Comparison of ENCODE assay signal across 21 cellular contexts in the genomic region with DNA sequence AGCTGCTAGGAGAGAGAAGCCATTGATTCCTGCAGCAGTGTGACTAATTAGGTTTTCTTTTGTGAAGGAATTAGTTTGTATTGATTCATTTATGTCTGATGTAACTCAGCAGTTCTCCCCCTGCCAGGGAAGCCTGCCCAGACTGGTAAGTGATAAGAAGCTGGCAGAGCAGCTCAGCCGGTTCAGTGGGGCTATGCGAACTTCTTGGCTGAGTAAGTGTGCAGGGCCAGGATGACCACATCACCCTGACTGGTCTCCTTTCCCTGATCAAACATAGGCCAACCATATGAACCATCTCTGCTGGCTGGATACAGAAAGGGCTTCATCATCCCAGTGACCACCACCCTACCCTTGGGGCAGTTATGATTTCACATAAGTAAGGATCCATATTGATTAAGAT.
DNase-seq lines count a peak whose midpoint lies in the region; ATAC-seq, FAIRE-seq and TF ChIP-seq lines count a peak whose summit lies in the region.
"Had no signal": no experiment of that assay in that cellular context is flagged by ENCODE, and none has a peak within 500 bp of the region (broad histone marks: within the 10 kb centered on the region; RNA-seq: fewer than 3 reads in every experiment).

No MANE protein-coding gene starts in this region.

- intact Hi-C loops in Right ventricle myocardium superior (cut with DNase I): no loop called here
- intact Hi-C loops in cardiac septum (cut with DNase I): no loop called here
- intact Hi-C loops in esophagus muscularis mucosa (cut with DNase I): no loop called here
- intact Hi-C loops in right lobe of liver (cut with DNase I): no loop called here
- intact Hi-C loops in aorta (cut with DNase I): no loop called here

- H3K27me3 Mint-ChIP-seq in activated T-cell treated with anti-CD3 and anti-CD28 coated beads, Interleukin-2, amount 50 U/mL, for 72 hours (ENCODE audit: low read depth): no peaks in the 10 kb centered on the region
- H3K27me3 Mint-ChIP-seq: activated T-cell treated with anti-CD3 and anti-CD28 coated beads, Interleukin-2, amount 50 U/mL, for 24 hours had no signal

- ATAC-seq in Right ventricle myocardium superior (ENCODE audit: poor library complexity) (peak; percentile 88), right lobe of liver (peak; percentile 92 to 98 (median 98)), aorta (ENCODE audit: low FRiP score) (peak; percentile 42), GM18867 (IDR thresholded peaks at IDR 0.05; ENCODE audit: unreplicated experiment) (no peak)
- no peak for ATAC-seq in activated T-cell treated with anti-CD3 and anti-CD28 coated beads, Interleukin-2, amount 50 U/mL, for 72 hours (replicated peaks in 1 of 2)
- ATAC-seq: HCT116 had no signal

- H3K4me3 Mint-ChIP-seq in activated T-cell treated with anti-CD3 and anti-CD28 coated beads, Interleukin-2, amount 50 U/mL, for 72 hours: no peak overlapping the region
- H3K4me3 Mint-ChIP-seq: activated CD4-positive, alpha-beta memory T cell treated with anti-CD3 and anti-CD28 coated beads, Interleukin-2, amount 10 ng/mL, durations not matched to agents 7 days and 5 days; activated T-cell treated with anti-CD3 and anti-CD28 coated beads, Interleukin-2, amount 50 U/mL, for 24 hours had no signal

- H3K4me3 ChIP-seq in esophagus muscularis mucosa: no peak overlapping the region
- H3K4me3 ChIP-seq in right lobe of liver: no peak overlapping the region
- H3K4me3 ChIP-seq in aorta (ENCODE audit: low read length in 2 of 2): no peak overlapping the region
- H3K4me3 ChIP-seq: BLaER1, cardiac muscle cell had no signal

- no peaks in the 10 kb centered on the region for H3K27me3 ChIP-seq in esophagus muscularis mucosa
- no peaks in the 10 kb centered on the region for H3K27me3 ChIP-seq in right lobe of liver
- H3K27me3 ChIP-seq in aorta (ENCODE audit: control insufficient read depth in 1 of 2, insufficient read depth in 2 of 2, low read length in 1 of 2): peaks cover 0 to 2% of the 10 kb centered on the region in 2 donors
- H3K27me3 ChIP-seq: BLaER1, cardiac muscle cell had no signal

- H3K9me3 ChIP-seq in esophagus muscularis mucosa (no peaks in the 10 kb centered on the region), right lobe of liver (no peaks in the 10 kb centered on the region), aorta (ENCODE audit: control insufficient read depth, low read length) (no peaks in the 10 kb centered on the region)
- H3K9me3 ChIP-seq: BLaER1 had no signal

- no peak for TF ChIP-seq CTCF in esophagus muscularis mucosa (IDR thresholded peaks at IDR 0.05)
- no peak for TF ChIP-seq CTCF in right lobe of liver (IDR thresholded peaks at IDR 0.05)

- no peaks in the 10 kb centered on the region for H3K36me3 ChIP-seq in esophagus muscularis mucosa
- H3K36me3 ChIP-seq in right lobe of liver: no peaks in the 10 kb centered on the region
- H3K36me3 ChIP-seq in aorta (ENCODE audit: control insufficient read depth in 1 of 2, insufficient read depth in 2 of 2, low read length in 1 of 2): no peaks in the 10 kb centered on the region
- H3K36me3 ChIP-seq: BLaER1, cardiac muscle cell had no signal

- H3K36me3 Mint-ChIP-seq in activated T-cell treated with anti-CD3 and anti-CD28 coated beads, Interleukin-2, amount 50 U/mL, for 72 hours (ENCODE audit: insufficient read depth in 2 of 2): no peaks in the 10 kb centered on the region

- no peaks in the 10 kb centered on the region for H3K4me1 Mint-ChIP-seq in activated T-cell treated with anti-CD3 and anti-CD28 coated beads, Interleukin-2, amount 50 U/mL, for 72 hours (ENCODE audit: low read depth)
- H3K4me1 Mint-ChIP-seq: activated CD4-positive, alpha-beta memory T cell treated with anti-CD3 and anti-CD28 coated beads, Interleukin-2, amount 10 ng/mL, durations not matched to agents 7 days and 5 days had no signal

- H3K4me1 ChIP-seq in esophagus muscularis mucosa (peaks cover 0 to 12% (median 8%) of the 10 kb centered on the region in 4 donors), right lobe of liver (peaks cover 0 to 15% (median 7%) of the 10 kb centered on the region in 4 donors), aorta (ENCODE audit: control insufficient read depth in 1 of 2, insufficient read depth in 2 of 2, low read length in 2 of 2) (peaks cover 3 to 19% of the 10 kb centered on the region in 2 donors)
- H3K4me1 ChIP-seq: BLaER1 had no signal

- TF ChIP-seq POLR2A in esophagus muscularis mucosa (IDR thresholded peaks at IDR 0.05; ENCODE audit: low read depth) (no peak), right lobe of liver (IDR thresholded peaks at IDR 0.05) (no peak)

- WGBS in esophagus muscularis mucosa: 96% methylated on average over 2 of the region's 2 CpGs
- WGBS in right lobe of liver (ENCODE audit: insufficient coverage, low coverage, low lambda C conversion rate, missing lambda C conversion rate): 18% methylated on average over 2 of the region's 2 CpGs
- whole genome bisulfite sequencing in aorta, 2 donors: 6 to 8% methylated on average over 2 of the region's 2 CpGs

- no peak for TF ChIP-seq EP300 in esophagus muscularis mucosa (IDR thresholded peaks at IDR 0.05)

- H3K9me3 Mint-ChIP-seq in activated T-cell treated with anti-CD3 and anti-CD28 coated beads, Interleukin-2, amount 50 U/mL, for 72 hours: no peaks in the 10 kb centered on the region
- H3K9me3 Mint-ChIP-seq: activated CD4-positive, alpha-beta memory T cell treated with anti-CD3 and anti-CD28 coated beads, Interleukin-2, amount 10 ng/mL, durations not matched to agents 7 days and 5 days; activated T-cell treated with anti-CD3 and anti-CD28 coated beads, Interleukin-2, amount 50 U/mL, for 24 hours had no signal

- peak; percentile 49 for DNase-seq in Right ventricle myocardium superior
- no peak for DNase-seq in cardiac septum (ENCODE audit: low spot score)
- DNase-seq in esophagus muscularis mucosa (ENCODE audit: extremely low spot score): peak; percentile 81
- DNase-seq in right lobe of liver: peak; percentile 77 to 82 (median 79)
- no peak for DNase-seq in aorta
- no peak for DNase-seq in activated T-cell treated with anti-CD3 and anti-CD28 coated beads, Interleukin-2, amount 50 U/mL, for 72 hours
- no peak for DNase-seq in HTR-8/SVneo (ENCODE audit: insufficient read length, low spot score)
- DNase-seq: activated CD4-positive, alpha-beta memory T cell treated with anti-CD3 and anti-CD28 coated beads, Interleukin-2, amount 10 ng/mL, durations not matched to agents 7 days and 5 days; activated naive CD4-positive, alpha-beta T cell treated with anti-CD3 and anti-CD28 coated beads, Interleukin-2, amount 50 U/mL, for 16 hours; activated T-cell treated with anti-CD3 and anti-CD28 coated beads, Interleukin-2, amount 50 U/mL, for 24 hours; NCI-H2029; NCI-H446; SHP77 treated with DMSO at 0.1 percent for 48 hours; stimulated activated CD4-positive, alpha-beta T cell treated with anti-CD3 and anti-CD28 coated beads, Interleukin-2, amount 100 ng/mL, for 48 hours had no signal

- FAIRE-seq in HTR-8/SVneo (lab: Jason Lieb, UNC): no peak
- FAIRE-seq: G401.6, islet of Langerhans had no signal

- no peak overlapping the region for H3K27ac Mint-ChIP-seq in activated T-cell treated with anti-CD3 and anti-CD28 coated beads, Interleukin-2, amount 50 U/mL, for 72 hours
- H3K27ac Mint-ChIP-seq: activated CD4-positive, alpha-beta memory T cell treated with anti-CD3 and anti-CD28 coated beads, Interleukin-2, amount 10 ng/mL, durations not matched to agents 7 days and 5 days; activated T-cell treated with anti-CD3 and anti-CD28 coated beads, Interleukin-2, amount 50 U/mL, for 24 hours had no signal

- H3K27ac ChIP-seq in esophagus muscularis mucosa (replicated peaks in 1 of 4) (no peak overlapping the region), right lobe of liver (no peak overlapping the region), aorta (ENCODE audit: low read depth in 1 of 2, low read length in 2 of 2) (no peak overlapping the region)
- H3K27ac ChIP-seq: BLaER1, cardiac muscle cell, HL-60 had no signal

Comparison
In these comparisons a context has a peak if more than half of its experiments do, and no peak if none do; other contexts are left out.
1. DNase-seq: peak in Right ventricle myocardium superior (single experiment), esophagus muscularis mucosa (single experiment) and right lobe of liver (3 of 3); none in cardiac septum (single experiment), aorta (0 of 2), activated T-cell treated with anti-CD3 and anti-CD28 coated beads, Interleukin-2, amount 50 U/mL, for 72 hours (0 of 2) and HTR-8/SVneo (single experiment).
2. ATAC-seq: peak in Right ventricle myocardium superior (single experiment), right lobe of liver (4 of 4) and aorta (single experiment); none in activated T-cell treated with anti-CD3 and anti-CD28 coated beads, Interleukin-2, amount 50 U/mL, for 72 hours (0 of 2) and GM18867 (single experiment).